Comparison of ENCODE assay signal across 11 cellular contexts in the genomic region with DNA sequence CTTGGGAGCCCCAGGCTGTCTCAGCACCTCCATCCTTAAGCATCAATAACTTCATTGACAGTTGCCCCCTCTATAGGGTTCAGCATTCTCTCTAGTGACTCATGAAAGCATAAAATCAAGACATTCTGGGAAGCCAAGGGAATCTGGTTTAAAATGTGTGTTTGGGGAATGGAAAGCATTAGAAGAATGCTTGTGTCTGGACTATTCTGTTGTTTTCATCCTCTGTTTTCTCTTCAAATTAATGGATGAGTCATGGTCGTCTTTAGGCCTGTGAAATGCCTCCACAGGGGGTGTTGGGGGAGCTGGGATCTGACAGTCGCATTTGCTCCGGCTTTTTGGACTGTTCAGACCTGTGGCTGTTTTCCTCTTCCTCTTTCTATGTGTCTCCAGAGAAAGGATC.
DNase-seq lines count a peak whose midpoint lies in the region; ATAC-seq, FAIRE-seq and TF ChIP-seq lines count a peak whose summit lies in the region.
"Had no signal": no experiment of that assay in that cellular context is flagged by ENCODE, and none has a peak within 500 bp of the region (broad histone marks: within the 10 kb centered on the region; RNA-seq: fewer than 3 reads in every experiment).

No MANE protein-coding gene starts in this region.

- DNase-seq in COLO829 (ENCODE audit: low spot score) (peak; percentile 59), NCI-H226 (peak; percentile 40), omental fat pad (ENCODE audit: low spot score) (no peak), UCSD-AML1 (lab: John Stamatoyannopoulos, UW; ENCODE audit: unreplicated experiment) (no peak), RPMI8226 (no peak), iPS-NIHi11 (ENCODE audit: low spot score) (no peak)
- DNase-seq: activated naive CD4-positive, alpha-beta T cell; NCI-H526 had no signal

- ATAC-seq in omental fat pad (ENCODE audit: low FRiP score) = peak; percentile 67
- no peak for ATAC-seq in HG03025 (IDR thresholded peaks at IDR 0.05; ENCODE audit: low FRiP score, unreplicated experiment)
- ATAC-seq: esophagus mucosa had no signal

- peak; percentile 72 for FAIRE-seq in endometrium (lab: Jason Lieb, UNC)

- no peak for TF ChIP-seq CTCF in omental fat pad (IDR thresholded peaks at IDR 0.05)

Comparison
In these comparisons a context has a peak if more than half of its experiments do, and no peak if none do; other contexts are left out.
1. DNase-seq: peak in COLO829 (single experiment) and NCI-H226 (single experiment); none in omental fat pad (single experiment), UCSD-AML1 (single experiment), RPMI8226 (single experiment) and iPS-NIHi11 (single experiment).